ENCODE assay signal across 7 cellular contexts in genomic region chr11:71252434-71252781, GRCh38. TPM values are rescaled to one million over a fixed set of nuclear protein-coding genes. Genes with fewer than 3 reads are reported as not detected.
DNase-seq lines count a peak whose midpoint lies in the region; ATAC-seq, FAIRE-seq and TF ChIP-seq lines count a peak whose summit lies in the region.

Gene SHANK2 (minus strand): TSS chr11:71252577. CDS start chr11:71147326, 105,251 bp downstream.

- H3K27me3 ChIP-seq in HepG2 (ENCODE audit: control insufficient read depth in 1 of 2, insufficient read depth in 2 of 2, low read length in 2 of 2) (no peaks in the 10 kb centered on the region; a peak in 1 of 5 replicates), subcutaneous abdominal adipose tissue (ENCODE audit: control insufficient read depth in 5 of 5, insufficient read depth in 4 of 5, low read length in 5 of 5) (peaks cover 26 to 65% (median 59%) of the 10 kb centered on the region in 5 donors)

- peaks cover 19% of the 10 kb centered on the region for H4K20me1 ChIP-seq in HepG2 (ENCODE audit: insufficient read depth, low read length)

- H3K9ac ChIP-seq in HepG2 (ENCODE audit: insufficient read depth, low read depth, low read length): peak within 1 kb of the TSS; percentile 98
- peak within 1 kb of the TSS in 1 of 5 donors; percentile 45 for H3K9ac ChIP-seq in subcutaneous abdominal adipose tissue (ENCODE audit: low read length in 5 of 5)

- peaks cover 39% of the 10 kb centered on the region for H3K79me2 ChIP-seq in HepG2 (ENCODE audit: insufficient read depth, low read length)

- H3K4me1 Mint-ChIP-seq in MCF 10A (ENCODE audit: insufficient read depth, unreplicated experiment): no peaks in the 10 kb centered on the region

- POLR2A ChIA-PET in MCF 10A (lab: Yijun Ruan, JAX) (no interaction called here), HepG2 (lab: Yijun Ruan, JAX) (interaction anchor here (1.3 to 3.6 kb wide), 13 partner anchors 8 to 132 kb away, joined by 3 to 55 read pairs (median 8); no protein-coding TSS in a partner anchor)

- H3K27ac ChIP-seq in HepG2 (ENCODE audit: extremely low read length, insufficient read depth, low read length) (peak within 1 kb of the TSS; percentile 98), subcutaneous abdominal adipose tissue (ENCODE audit: low read depth, low read length) (no peak within 1 kb of the TSS)

- BruUV-seq in MCF 10A (replicated peaks; lab: Mats Ljungman, UMichigan): no TSS peak
- BruUV-seq in HepG2 (replicated peaks; lab: Mats Ljungman, UMichigan): no TSS peak

- intact Hi-C loops in MCF 10A (cut with micrococcal nuclease) (loop anchor here (5.0 kb wide), 1 partner anchor 785 kb away; no protein-coding TSS in a partner anchor), HepG2 (cut with micrococcal nuclease; ENCODE audit: unreplicated experiment) (loop anchor here (2.0 kb wide), 3 partner anchors 30 to 76 kb away; no protein-coding TSS in a partner anchor)

- H3K9me3 ChIP-seq in HepG2 (ENCODE audit: low read length): no peaks in the 10 kb centered on the region
- no peaks in the 10 kb centered on the region for H3K9me3 ChIP-seq in subcutaneous abdominal adipose tissue (ENCODE audit: control insufficient read depth in 5 of 5, low read length in 5 of 5)

- ATAC-seq in HepG2 (peak; percentile 21), GM21717 (IDR thresholded peaks at IDR 0.05; ENCODE audit: unreplicated experiment) (no peak)

- no peak; a peak in 1 of 4 replicates for TF ChIP-seq POLR2A in HepG2 (IDR thresholded peaks at IDR 0.05; ENCODE audit: insufficient read depth in 1 of 2, low read depth in 2 of 2, low read length in 2 of 2)

- peak; percentile 8 for DNase-seq in HT-29 (ENCODE audit: low spot score)
- DNase-seq in MCF 10A (ENCODE audit: unreplicated experiment): no peak
- DNase-seq in HepG2 (ENCODE audit: low spot score): no peak
- no peak for DNase-seq in NOMO-1 treated with DMSO at 0.1 percent for 48 hours (lab: John Stamatoyannopoulos, UW; ENCODE audit: unreplicated experiment)
- DNase-seq in activated CD8-positive, alpha-beta memory T cell treated with anti-CD3 and anti-CD28 coated beads, Interleukin-2, amount 50 U/mL, for 4 hours: no peak

- TF ChIP-seq CTCF in MCF 10A (IDR thresholded peaks at IDR 0.05; ENCODE audit: unreplicated experiment): no peak
- TF ChIP-seq CTCF in HepG2 (CRISPR knock-in tag; IDR thresholded peaks at IDR 0.05): no peak

- peak within 1 kb of the TSS; percentile 79 for H3K4me2 ChIP-seq in HepG2 (ENCODE audit: low read depth, low read length)

- FAIRE-seq in HepG2 (lab: Jason Lieb, UNC): no peak

- in situ Hi-C loops in HepG2 (cut with HindIII; ENCODE audit: extremely low pct_ligation_motif_present, low pct_unique_long_range_greater_than_20kb): no loop called here

- H3K27ac Mint-ChIP-seq in MCF 10A (ENCODE audit: low read depth, unreplicated experiment): no peak within 1 kb of the TSS

- peaks cover 3% of the 10 kb centered on the region for H3K9me3 Mint-ChIP-seq in MCF 10A (ENCODE audit: unreplicated experiment)

- peaks cover 1 to 10% of the 10 kb centered on the region in 2 experiments; a peak in 1 of 5 replicates for H3K36me3 ChIP-seq in HepG2 (replicated peaks in 1 of 2; ENCODE audit: control insufficient read depth in 1 of 2, insufficient read depth in 2 of 2, low read length in 2 of 2)
- H3K36me3 ChIP-seq in subcutaneous abdominal adipose tissue (ENCODE audit: control insufficient read depth in 5 of 5, insufficient read depth in 5 of 5, low read length in 5 of 5): no peaks in the 10 kb centered on the region

- H3K4me1 ChIP-seq in HepG2 (ENCODE audit: insufficient read depth, low read length): peaks cover 69% of the 10 kb centered on the region
- H3K4me1 ChIP-seq in subcutaneous abdominal adipose tissue (ENCODE audit: control insufficient read depth in 5 of 5, insufficient read depth in 5 of 5, low read length in 5 of 5): peaks cover 0 to 23% (median 19%) of the 10 kb centered on the region in 5 donors

- H3K4me3 Mint-ChIP-seq in MCF 10A (ENCODE audit: unreplicated experiment): peak within 1 kb of the TSS; percentile 19

- no peaks in the 10 kb centered on the region for H3K36me3 Mint-ChIP-seq in MCF 10A (ENCODE audit: insufficient read depth, unreplicated experiment)

- WGBS in HepG2 (ENCODE audit: low lambda C conversion rate): 0% methylated on average over 10 of the region's 55 CpGs

- no peak within 1 kb of the TSS for H2AFZ ChIP-seq in HepG2 (ENCODE audit: low read length)

- CTCF ChIA-PET in MCF 10A (lab: Yijun Ruan, JAX): interaction anchor here (0.9 to 1.5 kb wide), 2 partner anchors 11 to 57 kb away, joined by 3 to 4 read pairs; no protein-coding TSS in a partner anchor
- CTCF ChIA-PET in HepG2 (lab: Yijun Ruan, JAX; ENCODE audit: low intra/inter-chr PET ratio, low total read pairs): no interaction called here

- TF ChIP-seq EP300 in HepG2 (IDR thresholded peaks at IDR 0.05; ENCODE audit: low read depth in 2 of 2, low read length in 2 of 2) (peak in 1 of 2 experiments; percentile 9; a peak in 1 of 4 replicates), HepG2 (CRISPR knock-in tag; IDR thresholded peaks at IDR 0.05; ENCODE audit: borderline replicate concordance) (no peak)

- TF ChIP-seq RAD21 in HepG2 (CRISPR knock-in tag; IDR thresholded peaks at IDR 0.05): no peak

- H3K4me3 ChIP-seq in HepG2 (replicated peaks in 1 of 3; ENCODE audit: insufficient read depth in 1 of 3, low read depth in 2 of 3, low read length in 3 of 3) (peak within 1 kb of the TSS; percentile 87 to 95 (median 90)), subcutaneous abdominal adipose tissue (ENCODE audit: low read depth in 1 of 5, low read length in 5 of 5) (peak within 1 kb of the TSS in 4 of 5 donors; percentile 44 to 54 (median 50))

- peaks cover 25% of the 10 kb centered on the region for H3K27me3 Mint-ChIP-seq in MCF 10A (ENCODE audit: insufficient read depth, unreplicated experiment)

TF ChIP-seq in HepG2, 621 proteins besides CTCF, POLR2A, EP300 and RAD21 (continues in another document):
- TF ChIP-seq SMC3 (IDR thresholded peaks at IDR 0.05; ENCODE audit: low read length) (no peak), RARG (CRISPR knock-in tag; IDR thresholded peaks at IDR 0.05; ENCODE audit: low read depth) (no peak), HMG20A (CRISPR knock-in tag; IDR thresholded peaks at IDR 0.05; ENCODE audit: borderline replicate concordance) (no peak), ZMYM3 (CRISPR knock-in tag; IDR thresholded peaks at IDR 0.05) (no peak), ZC3H13 (CRISPR knock-in tag; IDR thresholded peaks at IDR 0.05) (no peak)
- TF ChIP-seq, protein P1, sequence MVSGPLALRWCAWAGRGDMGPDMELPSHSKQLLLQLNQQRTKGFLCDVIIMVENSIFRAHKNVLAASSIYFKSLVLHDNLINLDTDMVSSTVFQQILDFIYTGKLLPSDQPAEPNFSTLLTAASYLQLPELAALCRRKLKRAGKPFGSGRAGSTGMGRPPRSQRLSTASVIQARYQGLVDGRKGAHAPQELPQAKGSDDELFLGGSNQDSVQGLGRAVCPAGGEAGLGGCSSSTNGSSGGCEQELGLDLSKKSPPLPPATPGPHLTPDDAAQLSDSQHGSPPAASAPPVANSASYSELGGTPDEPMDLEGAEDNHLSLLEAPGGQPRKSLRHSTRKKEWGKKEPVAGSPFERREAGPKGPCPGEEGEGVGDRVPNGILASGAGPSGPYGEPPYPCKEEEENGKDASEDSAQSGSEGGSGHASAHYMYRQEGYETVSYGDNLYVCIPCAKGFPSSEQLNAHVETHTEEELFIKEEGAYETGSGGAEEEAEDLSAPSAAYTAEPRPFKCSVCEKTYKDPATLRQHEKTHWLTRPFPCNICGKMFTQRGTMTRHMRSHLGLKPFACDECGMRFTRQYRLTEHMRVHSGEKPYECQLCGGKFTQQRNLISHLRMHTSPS (CRISPR knock-in tag; IDR thresholded peaks at IDR 0.05; ENCODE audit: low read depth): no peak
- TF ChIP-seq, protein P2, sequence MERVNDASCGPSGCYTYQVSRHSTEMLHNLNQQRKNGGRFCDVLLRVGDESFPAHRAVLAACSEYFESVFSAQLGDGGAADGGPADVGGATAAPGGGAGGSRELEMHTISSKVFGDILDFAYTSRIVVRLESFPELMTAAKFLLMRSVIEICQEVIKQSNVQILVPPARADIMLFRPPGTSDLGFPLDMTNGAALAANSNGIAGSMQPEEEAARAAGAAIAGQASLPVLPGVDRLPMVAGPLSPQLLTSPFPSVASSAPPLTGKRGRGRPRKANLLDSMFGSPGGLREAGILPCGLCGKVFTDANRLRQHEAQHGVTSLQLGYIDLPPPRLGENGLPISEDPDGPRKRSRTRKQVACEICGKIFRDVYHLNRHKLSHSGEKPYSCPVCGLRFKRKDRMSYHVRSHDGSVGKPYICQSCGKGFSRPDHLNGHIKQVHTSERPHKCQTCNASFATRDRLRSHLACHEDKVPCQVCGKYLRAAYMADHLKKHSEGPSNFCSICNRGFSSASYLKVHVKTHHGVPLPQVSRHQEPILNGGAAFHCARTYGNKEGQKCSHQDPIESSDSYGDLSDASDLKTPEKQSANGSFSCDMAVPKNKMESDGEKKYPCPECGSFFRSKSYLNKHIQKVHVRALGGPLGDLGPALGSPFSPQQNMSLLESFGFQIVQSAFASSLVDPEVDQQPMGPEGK (CRISPR knock-in tag; IDR thresholded peaks at IDR 0.05): peak; percentile 50; the same call in 1 of the 2 replicates

RNA-seq across cellular contexts. Expression of gene SHANK2, which starts in this region (rescaled TPM):
- total RNA-seq in HT-29 (2014; rRNA removed; shearing (Covaris generic)): 2.5 and 5.4 TPM in 2 replicates
- total RNA-seq in MCF 10A (2022) (0.52 and 0.86 TPM in 2 replicates), HepG2 (2016; rRNA removed; fragmentation: Illumina TruSeq; extraction: Trizol) (10.2 and 10.5 TPM in 2 replicates)
- 21.4 and 22.4 TPM in 2 replicates for total RNA-seq in HepG2 (2016; cell fraction: cytosol; rRNA removed; fragmentation: Illumina TruSeq; extraction: Trizol; ENCODE audit: low read depth)
- total RNA-seq in HepG2 (2016; cell fraction: insoluble cytoplasmic fraction; rRNA removed; fragmentation: Illumina TruSeq; extraction: Trizol): 10.1 and 10.2 TPM in 2 replicates
- 14.0 and 14.5 TPM in 2 replicates for total RNA-seq in HepG2 (2016; cell fraction: membrane; rRNA removed; fragmentation: Illumina TruSeq; extraction: Trizol)
- 30.8 and 38.1 TPM in 2 replicates for total RNA-seq in HepG2 (2016; cell fraction: nucleus; rRNA removed; fragmentation: Illumina TruSeq; extraction: Trizol)
- 13.0 and 16.0 TPM in 2 replicates for polyA plus RNA-seq in HepG2 (2011; rRNA removed)
- 8.0 and 9.2 TPM in 2 replicates for polyA plus RNA-seq in HepG2 (2011; cell fraction: cytosol; rRNA removed)
- polyA plus RNA-seq in HepG2 (2011; cell fraction: nucleus; rRNA removed): 60.2 and 68.0 TPM in 2 replicates
- 11.6 and 14.7 TPM in 2 replicates for polyA plus RNA-seq in HepG2 (2012)
- 1.2 and 1.3 TPM in 2 replicates for polyA plus RNA-seq in HepG2 (2016; cell fraction: cytosol; fragmentation: Illumina TruSeq; extraction: Trizol; ENCODE audit: low read depth)
- 5.5 and 10.0 TPM in 2 replicates for polyA plus RNA-seq in HepG2 (2016; cell fraction: insoluble cytoplasmic fraction; fragmentation: Illumina TruSeq; extraction: Trizol; ENCODE audit: low read depth)
- 2.4 and 3.2 TPM in 2 replicates for polyA plus RNA-seq in HepG2 (2016; cell fraction: membrane; fragmentation: Illumina TruSeq; extraction: Trizol; ENCODE audit: low read depth)
- polyA plus RNA-seq in HepG2 (2016; cell fraction: nucleus; fragmentation: Illumina TruSeq; extraction: Trizol; ENCODE audit: insufficient read depth, low read depth): 26.0 and 26.8 TPM in 2 replicates
- 0.21 and 90.9 TPM in 2 replicates for polyA minus RNA-seq in HepG2 (2011; rRNA and poly(A)+ RNA removed; ENCODE audit: low replicate concordance)
- polyA minus RNA-seq in HepG2 (2011; cell fraction: cytosol; rRNA and poly(A)+ RNA removed): 22.8 and 29.4 TPM in 2 replicates
- 98.9 and 104 TPM in 2 replicates for polyA minus RNA-seq in HepG2 (2011; cell fraction: nucleus; rRNA and poly(A)+ RNA removed)
